ENCODE assay signal across 31 cellular contexts in the genomic region with DNA sequence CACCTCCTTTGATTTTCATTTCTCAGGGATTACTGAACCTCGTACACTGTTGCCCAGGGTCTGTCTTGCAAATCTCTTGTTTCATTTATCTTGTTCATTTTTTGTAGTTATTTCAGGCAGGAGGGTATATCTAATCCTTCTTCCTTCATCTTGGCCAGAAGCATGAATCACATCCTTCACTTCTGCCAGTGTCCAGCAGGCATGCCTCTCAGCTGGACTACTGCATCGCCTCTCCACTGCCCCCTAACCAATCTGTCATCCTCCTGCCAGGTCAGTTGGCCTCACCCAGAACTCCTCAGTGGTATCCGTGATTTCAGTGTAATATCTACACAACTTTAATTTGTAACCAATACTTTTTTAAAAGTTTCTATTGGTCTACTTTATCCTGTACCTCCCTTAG.
"Had no signal": no experiment of that assay in that cellular context is flagged by ENCODE, and none has a peak within 500 bp of the region (broad histone marks: within the 10 kb centered on the region; RNA-seq: fewer than 3 reads in every experiment).

No MANE protein-coding gene starts in this region.

- H3K4me3 Mint-ChIP-seq: activated CD4-positive, alpha-beta T cell treated with anti-CD3 and anti-CD28 coated beads, Interleukin-2, amount 10 ng/mL, durations not matched to agents 24 days and 14 days; activated CD8-positive, alpha-beta T cell treated with anti-CD3 and anti-CD28 coated beads, Interleukin-2, amount 10 ng/mL, durations not matched to agents 7 days and 5 days; activated T-cell treated with anti-CD3 and anti-CD28 coated beads, Interleukin-2, amount 50 U/mL, for 24 hours; brain had no signal

- H3K27ac Mint-ChIP-seq: activated CD4-positive, alpha-beta T cell treated with anti-CD3 and anti-CD28 coated beads, Interleukin-2, amount 10 ng/mL, durations not matched to agents 24 days and 14 days; activated CD8-positive, alpha-beta T cell treated with anti-CD3 and anti-CD28 coated beads, Interleukin-2, amount 10 ng/mL, durations not matched to agents 7 days and 5 days; activated naive CD4-positive, alpha-beta T cell treated with anti-CD3 and anti-CD28 coated beads, Interleukin-2, amount 50 U/mL, for 72 hours; activated T-cell treated with anti-CD3 and anti-CD28 coated beads, Interleukin-2, amount 50 U/mL, for 24 hours; activated T-helper 2 cell treated with anti-CD3 and anti-CD28 coated beads, Interferon-gamma antibody, Interleukin-2, Interleukin-4, amounts not matched to agents 10 μg/mL and 5 μg/mL and 100 μg/mL, durations not matched to agents 14 hours and 24 hours and 36 hours; brain had no signal

- H3K27ac ChIP-seq: adrenal gland, Peyer's patch, RWPE1, WERI-Rb-1 had no signal

- H3K36me3 ChIP-seq: adrenal gland, Peyer's patch, WERI-Rb-1 had no signal

- H3K9me3 ChIP-seq: adrenal gland, Peyer's patch had no signal

- H3K4me1 ChIP-seq: adrenal gland, Peyer's patch had no signal

- H3K36me3 Mint-ChIP-seq: activated naive CD4-positive, alpha-beta T cell treated with anti-CD3 and anti-CD28 coated beads, Interleukin-2, amount 50 U/mL, for 72 hours; brain had no signal

- DNase-seq: activated CD4-positive, alpha-beta T cell treated with anti-CD3 and anti-CD28 coated beads for 1 hour; activated CD4-positive, alpha-beta T cell treated with anti-CD3 and anti-CD28 coated beads, Interleukin-2, amount 10 ng/mL, durations not matched to agents 24 days and 14 days; activated CD4-positive, alpha-beta T cell treated with anti-CD3 and anti-CD28 coated beads, Interleukin-2, amount 50 U/mL, for 48 hours; activated CD4-positive, CD25-positive, alpha-beta regulatory T cell; activated CD8-positive, alpha-beta T cell treated with anti-CD3 and anti-CD28 coated beads, Interleukin-2, amount 10 ng/mL, durations not matched to agents 7 days and 5 days; activated gamma-delta T cell; activated naive CD4-positive, alpha-beta T cell treated with Interleukin-2 at 50 U/mL for 16 hours; activated T-cell treated with anti-CD3 and anti-CD28 coated beads, Interleukin-2, amount 50 U/mL, for 24 hours; adrenal gland; caudate nucleus; cerebellar nuclear complex; Karpas-422; KBM-7; NCI-H1048; NCI-H1105 treated with DMSO at 0.1 percent for 48 hours; NCI-H1436; NCI-H1694; NCI-H1930; NCI-H2081 treated with DMSO at 0.1 percent for 48 hours; NCI-H226; NCI-H524 treated with DMSO at 0.1 percent for 48 hours; NK-92 treated with Interleukin-12 subunit alpha and Interleukin-12 subunit beta, amount 100 ng/mL, for 24 hours; PC-3; Peyer's patch; Right ventricle myocardium superior; T1000; WERI-Rb-1 had no signal

- H3K4me3 ChIP-seq: adrenal gland, Peyer's patch had no signal

- H3K27me3 Mint-ChIP-seq: activated CD4-positive, alpha-beta T cell treated with anti-CD3 and anti-CD28 coated beads, Interleukin-2, amount 10 ng/mL, durations not matched to agents 24 days and 14 days; activated T-cell treated with anti-CD3 and anti-CD28 coated beads, Interleukin-2, amount 50 U/mL, for 24 hours had no signal

- ATAC-seq: activated CD8-positive, alpha-beta T cell treated with anti-CD3 and anti-CD28 coated beads, Interleukin-2, amount 10 ng/mL, durations not matched to agents 7 days and 5 days; activated naive CD4-positive, alpha-beta T cell treated with anti-CD3 and anti-CD28 coated beads, Interleukin-2, amount 50 U/mL, for 72 hours; PC-3 had no signal

- H3K4me1 Mint-ChIP-seq: activated CD4-positive, alpha-beta T cell treated with anti-CD3 and anti-CD28 coated beads, Interleukin-2, amount 10 ng/mL, durations not matched to agents 24 days and 14 days had no signal

- H3K27me3 ChIP-seq: adrenal gland, Peyer's patch had no signal
